In the genomic region with DNA sequence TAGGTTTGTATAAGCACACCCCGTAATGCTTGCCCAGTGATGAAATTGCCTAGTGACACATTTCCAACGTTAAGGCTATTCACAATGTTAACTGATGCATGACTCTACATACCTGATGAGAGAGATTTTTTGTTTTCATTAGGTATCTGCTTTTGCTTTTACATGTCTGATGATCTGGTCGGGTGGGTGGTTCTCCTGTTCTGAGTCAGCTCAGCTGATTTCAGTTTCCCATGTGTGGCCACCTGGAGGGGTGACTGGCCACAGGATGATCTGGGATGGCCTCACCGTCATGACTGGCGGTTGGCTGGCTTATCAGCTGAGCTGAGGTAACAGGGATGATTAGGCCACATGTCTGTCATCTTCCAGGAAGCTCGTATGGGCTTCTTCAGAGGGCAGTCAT, we compare ENCODE assay signal across 9 cellular contexts. TPM values are rescaled to one million over a fixed set of nuclear protein-coding genes. Genes with fewer than 3 reads are reported as not detected.
DNase-seq lines count a peak whose midpoint lies in the region; ATAC-seq and TF ChIP-seq lines count a peak whose summit lies in the region.
"Had no signal": no experiment of that assay in that cellular context is flagged by ENCODE, and none has a peak within 500 bp of the region (broad histone marks: within the 10 kb centered on the region; RNA-seq: fewer than 3 reads in every experiment).

No MANE protein-coding gene starts in this region.

- ATAC-seq in GM18505 (IDR thresholded peaks at IDR 0.05; ENCODE audit: unreplicated experiment): peak; percentile 98
- ATAC-seq in GM21529 (IDR thresholded peaks at IDR 0.05; ENCODE audit: unreplicated experiment): peak; percentile 97
- ATAC-seq in esophagus mucosa: peak; percentile 95
- ATAC-seq: HCT116 had no signal

- DNase-seq in HUDEP-2 (lab: John Stamatoyannopoulos, UW; ENCODE audit: unreplicated experiment in 76 of 76) (peak in 58 of 76 experiments; percentile 1 to 75 (median 28)), NCI-H2171 (lab: John Stamatoyannopoulos, UW) (no peak), GF-D8 (lab: John Stamatoyannopoulos, UW) (no peak), T-helper 9 cell (no peak)
- DNase-seq in NK-92 treated with Interleukin-12 subunit alpha and Interleukin-12 subunit beta, amount 100 ng/mL, for 24 hours (lab: John Stamatoyannopoulos, UW): no peak

- TF ChIP-seq POLR2A in GM18505 (IDR thresholded peaks at IDR 0.05; ENCODE audit: borderline replicate concordance, extremely low read depth, insufficient read depth, insufficient read length): no peak

RNA-seq across cellular contexts. Expression of a gene that starts 33.8 kb away (rescaled TPM):
- total RNA-seq in esophagus mucosa: 7.3 TPM

Comparison
In these comparisons a context has a peak if more than half of its experiments do, and no peak if none do; other contexts are left out.
1. DNase-seq: peak in HUDEP-2 (58 of 76); none in NCI-H2171 (single experiment), GF-D8 (single experiment), NK-92 treated with Interleukin-12 subunit alpha and Interleukin-12 subunit beta, amount 100 ng/mL, for 24 hours (single experiment) and T-helper 9 cell (single experiment).
2. Peak in every context shown above with its lines, with median percentiles within 50 percentile points of each other: ATAC-seq.